In genomic region chr17:65531508-65532431, GRCh38 we compare ENCODE assay signal across 8 cellular contexts. TPM values are rescaled to one million over a fixed set of nuclear protein-coding genes. Genes with fewer than 3 reads are reported as not detected.
DNase-seq lines count a peak whose midpoint lies in the region; ATAC-seq and TF ChIP-seq lines count a peak whose summit lies in the region.

No MANE protein-coding gene starts in this region.

- WGBS in smooth muscle cell (ENCODE audit: low lambda C conversion rate), result 11% methylated on average over 14 of the region's 15 CpGs

- H3K36me3 ChIP-seq in HAP-1 (replicated peaks), result peaks cover 15% of the 10 kb centered on the region
- H3K36me3 ChIP-seq in adipocyte (ENCODE audit: control insufficient read depth, insufficient read depth, low read length, severe bottlenecking), result peaks cover 57% of the 10 kb centered on the region
- peaks cover 68% of the 10 kb centered on the region for H3K36me3 ChIP-seq in iPS-18a (ENCODE audit: control insufficient read depth, low read depth, low read length)
- peaks cover 9% of the 10 kb centered on the region for H3K36me3 ChIP-seq in smooth muscle cell (ENCODE audit: low read depth)

- H3K4me1 ChIP-seq in HAP-1 (peaks cover 21% of the 10 kb centered on the region), adipocyte (ENCODE audit: control insufficient read depth, insufficient read depth, low read length) (peaks cover 36% of the 10 kb centered on the region), iPS-18a (ENCODE audit: control insufficient read depth, low read depth, low read length) (peaks cover 31% of the 10 kb centered on the region), smooth muscle cell (ENCODE audit: low read depth) (peaks cover 21% of the 10 kb centered on the region)

- no peaks in the 10 kb centered on the region for H3K27me3 ChIP-seq in HAP-1 (ENCODE audit: low read depth)
- H3K27me3 ChIP-seq in adipocyte (replicated peaks; ENCODE audit: control insufficient read depth, insufficient read depth, low read length), result no peaks in the 10 kb centered on the region
- H3K27me3 ChIP-seq in iPS-18a (ENCODE audit: control insufficient read depth, insufficient read depth, low read length), result no peaks in the 10 kb centered on the region
- no peaks in the 10 kb centered on the region for H3K27me3 ChIP-seq in smooth muscle cell (ENCODE audit: low read depth)

- no peaks in the 10 kb centered on the region for H3K9me3 ChIP-seq in HAP-1
- H3K9me3 ChIP-seq in adipocyte (ENCODE audit: control insufficient read depth, low read length), result no peaks in the 10 kb centered on the region
- H3K9me3 ChIP-seq in iPS-18a (ENCODE audit: control insufficient read depth, low read depth, low read length), result no peaks in the 10 kb centered on the region
- H3K9me3 ChIP-seq in smooth muscle cell (replicated peaks; ENCODE audit: low read depth), result no peaks in the 10 kb centered on the region

- DNase-seq in HAP-1 (ENCODE audit: low spot score in 2 of 2), result peak; percentile 62 to 72
- DNase-seq in adipocyte (ENCODE audit: low read depth), result peak; percentile 72
- DNase-seq in smooth muscle cell (lab: John Stamatoyannopoulos, UW; ENCODE audit: unreplicated experiment), result no peak
- DNase-seq in activated CD4-positive, alpha-beta T cell treated with anti-CD3 and anti-CD28 coated beads for 48 hours, result no peak
- DNase-seq in NCI-H2196 treated with DMSO at 0.1 percent for 48 hours (lab: John Stamatoyannopoulos, UW; ENCODE audit: unreplicated experiment), result no peak

- H3K4me3 ChIP-seq in HAP-1 (no peak overlapping the region), adipocyte (ENCODE audit: low read length) (peak overlapping the region; percentile 13), iPS-18a (ENCODE audit: low read length) (peak overlapping the region; percentile 21), smooth muscle cell (no peak overlapping the region)

- in situ Hi-C loops in HAP-1 (cut with MboI; ENCODE audit: low sequenced_read_pairs), result no loop called here

- no peak for ATAC-seq in GM21529 (IDR thresholded peaks at IDR 0.05; ENCODE audit: unreplicated experiment)
- no peak for ATAC-seq in HG03159 (IDR thresholded peaks at IDR 0.05; ENCODE audit: unreplicated experiment)

- no peak overlapping the region for H2AFZ ChIP-seq in smooth muscle cell (ENCODE audit: low read depth)

- H3K4me2 ChIP-seq in smooth muscle cell, result peak overlapping the region; percentile 58

- H3K79me2 ChIP-seq in smooth muscle cell (ENCODE audit: low read depth), result no peaks in the 10 kb centered on the region

- H3F3A ChIP-seq in smooth muscle cell (ENCODE audit: low read depth), result peaks cover 28% of the 10 kb centered on the region

- H4K20me1 ChIP-seq in smooth muscle cell (ENCODE audit: low read depth), result peaks cover 51% of the 10 kb centered on the region

- H3K27ac ChIP-seq in iPS-18a (ENCODE audit: low read length), result no peak overlapping the region
- H3K27ac ChIP-seq in smooth muscle cell (ENCODE audit: low read depth), result peak overlapping the region; percentile 58

- peak overlapping the region; percentile 71 for H3K9ac ChIP-seq in adipocyte (ENCODE audit: low read length)
- H3K9ac ChIP-seq in iPS-18a (ENCODE audit: low read length), result no peak overlapping the region
- H3K9ac ChIP-seq in smooth muscle cell (ENCODE audit: low read depth), result no peak overlapping the region

- peak; percentile 46 for TF ChIP-seq CTCF in smooth muscle cell (IDR thresholded peaks at IDR 0.05; ENCODE audit: borderline replicate concordance, insufficient read depth, poor library complexity, severe bottlenecking)

RNA-seq across cellular contexts. Expression of gene AXIN2, which starts 29.7 kb away (rescaled TPM):
- total RNA-seq in smooth muscle cell, result 14.2 and 20.1 TPM in 2 replicates
- 13.8 and 14.5 TPM in 2 replicates for polyA plus RNA-seq in smooth muscle cell

Comparison
In these comparisons a context has a peak if more than half of its experiments do, and no peak if none do; other contexts are left out.
1. DNase-seq: peak in HAP-1 (2 of 2) and adipocyte (single experiment); none in smooth muscle cell (single experiment), activated CD4-positive, alpha-beta T cell treated with anti-CD3 and anti-CD28 coated beads for 48 hours (single experiment) and NCI-H2196 treated with DMSO at 0.1 percent for 48 hours (single experiment).
2. H3K4me3 ChIP-seq: peak in adipocyte (single experiment) and iPS-18a (single experiment); none in HAP-1 (single experiment) and smooth muscle cell (single experiment).